10 cellular contexts compared by ENCODE assay signal in the genomic region with DNA sequence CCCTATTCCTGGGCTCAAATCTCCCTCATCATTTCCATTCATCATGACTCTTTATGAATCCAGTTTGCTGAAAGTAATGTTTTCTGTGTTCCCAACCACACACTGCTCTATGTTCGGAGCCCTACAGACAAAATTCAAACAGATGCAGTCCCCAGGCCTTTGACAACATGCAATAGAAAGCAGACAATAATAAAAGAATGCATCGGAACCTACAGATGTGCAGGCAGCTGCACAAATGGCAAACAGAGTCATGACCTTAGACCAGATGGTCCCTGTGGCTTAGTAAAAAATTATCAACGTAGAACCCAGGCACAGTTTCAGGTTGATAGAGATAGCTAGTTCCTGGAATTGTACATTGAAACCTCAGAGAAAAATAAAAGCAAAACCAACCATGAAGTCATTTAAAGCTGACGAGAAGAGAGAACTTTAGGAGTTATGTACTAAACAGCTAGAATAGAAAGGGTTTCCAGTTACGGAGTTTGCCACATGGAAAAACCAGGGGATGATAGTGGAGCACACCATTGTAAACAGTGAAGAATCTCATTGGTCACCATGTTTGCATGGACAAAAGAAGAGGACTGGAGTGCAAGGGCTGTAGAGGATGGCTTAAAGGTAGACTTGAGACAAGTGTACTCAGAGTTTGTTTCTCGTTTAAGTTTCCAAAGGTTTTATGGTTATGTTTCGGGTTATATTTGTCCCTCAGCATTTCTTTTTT. TPM values are rescaled to one million over a fixed set of nuclear protein-coding genes. Genes with fewer than 3 reads are reported as not detected.
DNase-seq lines count a peak whose midpoint lies in the region; ATAC-seq and TF ChIP-seq lines count a peak whose summit lies in the region.
"Had no signal": no experiment of that assay in that cellular context is flagged by ENCODE, and none has a peak within 500 bp of the region (broad histone marks: within the 10 kb centered on the region; RNA-seq: fewer than 3 reads in every experiment).

No MANE protein-coding gene starts in this region.

- peak overlapping the region; percentile 41 to 61 for H3K4me3 Mint-ChIP-seq in stimulated activated naive B cell treated with anti-CD40 and anti-IgM and Interleukin-4, amounts not matched to agents 10 μg/mL and 1 μg/mL and 100 μg/mL, for 72 hours
- H3K4me3 Mint-ChIP-seq: neural progenitor cell had no signal

- no peak overlapping the region for H3K4me3 ChIP-seq in Peyer's patch
- H3K4me3 ChIP-seq: gastroesophageal sphincter, neural progenitor cell had no signal

- H3K9me3 ChIP-seq in Peyer's patch: no peaks in the 10 kb centered on the region
- H3K9me3 ChIP-seq: gastroesophageal sphincter had no signal

- TF ChIP-seq CTCF in Peyer's patch (IDR thresholded peaks at IDR 0.05): no peak

- H3K27me3 Mint-ChIP-seq in stimulated activated naive B cell treated with anti-CD40 and anti-IgM and Interleukin-4, amounts not matched to agents 10 μg/mL and 1 μg/mL and 100 μg/mL, for 72 hours: no peaks in the 10 kb centered on the region

- no peaks in the 10 kb centered on the region for H3K27me3 ChIP-seq in Peyer's patch
- H3K27me3 ChIP-seq: gastroesophageal sphincter, neural progenitor cell had no signal

- no peaks in the 10 kb centered on the region for H3K36me3 ChIP-seq in Peyer's patch
- H3K36me3 ChIP-seq: gastroesophageal sphincter, neural progenitor cell had no signal

- peaks cover 0 to 11% (median 4%) of the 10 kb centered on the region in 4 donors for H3K4me1 ChIP-seq in Peyer's patch
- H3K4me1 ChIP-seq: gastroesophageal sphincter, neural progenitor cell had no signal

- H3K27ac Mint-ChIP-seq in stimulated activated naive B cell treated with anti-CD40 and anti-IgM and Interleukin-4, amounts not matched to agents 10 μg/mL and 1 μg/mL and 100 μg/mL, for 72 hours: peak overlapping the region; percentile 52
- H3K27ac Mint-ChIP-seq: neural progenitor cell had no signal

- no peak for TF ChIP-seq POLR2A in Peyer's patch (IDR thresholded peaks at IDR 0.05)

- DNase-seq in activated T-cell treated with anti-CD3 and anti-CD28 coated beads for 24 hours (ENCODE audit: low read depth) (peak; percentile 26), Peyer's patch (no peak), NCI-H1048 (lab: John Stamatoyannopoulos, UW) (no peak), NCI-H2196 treated with DMSO at 0.1 percent for 48 hours (lab: John Stamatoyannopoulos, UW; ENCODE audit: unreplicated experiment) (no peak), NCI-H1417 treated with DMSO at 0.1 percent for 48 hours (lab: John Stamatoyannopoulos, UW) (no peak)
- DNase-seq in activated T-cell treated with anti-CD3 and anti-CD28 coated beads, Interleukin-2, amount 50 U/mL, for 1 hour: no peak
- no peak for DNase-seq in stimulated activated naive B cell treated with anti-CD40 and anti-IgM and Interleukin-4, amounts not matched to agents 10 μg/mL and 1 μg/mL and 100 μg/mL, for 72 hours

- ATAC-seq in HG02840 (IDR thresholded peaks at IDR 0.05; ENCODE audit: low FRiP score, unreplicated experiment): peak; percentile 74
- peak; percentile 72 to 82 for ATAC-seq in stimulated activated naive B cell treated with anti-CD40 and anti-IgM and Interleukin-4, amounts not matched to agents 10 μg/mL and 1 μg/mL and 100 μg/mL, for 72 hours (replicated peaks)

- peaks cover 2 to 4% of the 10 kb centered on the region in 2 donors for H3K36me3 Mint-ChIP-seq in stimulated activated naive B cell treated with anti-CD40 and anti-IgM and Interleukin-4, amounts not matched to agents 10 μg/mL and 1 μg/mL and 100 μg/mL, for 72 hours
- H3K36me3 Mint-ChIP-seq: neural progenitor cell had no signal

- peaks cover 2 to 3% of the 10 kb centered on the region in 2 donors for H3K9me3 Mint-ChIP-seq in stimulated activated naive B cell treated with anti-CD40 and anti-IgM and Interleukin-4, amounts not matched to agents 10 μg/mL and 1 μg/mL and 100 μg/mL, for 72 hours

- H3K27ac ChIP-seq in Peyer's patch: peak overlapping the region; percentile 1 to 73 (median 44)
- H3K27ac ChIP-seq: gastroesophageal sphincter, neural progenitor cell had no signal

- H3K4me1 Mint-ChIP-seq in stimulated activated naive B cell treated with anti-CD40 and anti-IgM and Interleukin-4, amounts not matched to agents 10 μg/mL and 1 μg/mL and 100 μg/mL, for 72 hours: peaks cover 27 to 47% of the 10 kb centered on the region in 2 donors

RNA-seq across cellular contexts. Expression of gene ACVR1, which starts 23.2 kb away (rescaled TPM):
- 10 to 100 TPM; 11.8 to 16.5 (median 14.3) TPM for total RNA-seq in Peyer's patch
